In the genomic region with DNA sequence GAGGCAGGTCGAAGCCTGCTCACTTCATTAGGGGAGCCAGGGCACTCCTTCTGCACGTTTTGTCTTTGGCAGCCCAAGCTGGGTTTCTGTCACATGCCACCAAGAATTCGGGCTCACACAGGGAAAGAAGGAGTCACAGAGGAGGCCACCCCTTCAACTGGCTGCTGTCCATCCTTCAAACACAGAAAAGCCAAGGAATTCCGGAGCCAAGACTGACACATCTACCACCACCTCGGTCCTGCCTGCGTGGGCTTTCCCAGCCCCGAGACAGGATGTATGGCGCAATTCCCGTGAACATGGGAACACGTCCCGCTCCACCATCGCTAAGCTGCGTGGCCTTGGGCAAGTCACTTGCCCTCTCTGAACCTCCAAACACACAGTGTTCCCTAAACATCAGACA, we compare ENCODE assay signal across 13 cellular contexts.
DNase-seq lines count a peak whose midpoint lies in the region; ATAC-seq and TF ChIP-seq lines count a peak whose summit lies in the region.
"Had no signal": no experiment of that assay in that cellular context is flagged by ENCODE, and none has a peak within 500 bp of the region (broad histone marks: within the 10 kb centered on the region; RNA-seq: fewer than 3 reads in every experiment).

No MANE protein-coding gene starts in this region.

- TF ChIP-seq EP300 in gastroesophageal sphincter (IDR thresholded peaks at IDR 0.05) = no peak

- H3K27me3 ChIP-seq in gastroesophageal sphincter = no peaks in the 10 kb centered on the region
- no peaks in the 10 kb centered on the region for H3K27me3 ChIP-seq in gastrocnemius medialis
- H3K27me3 ChIP-seq: colonic mucosa had no signal

- in situ Hi-C loops in gastrocnemius medialis (cut with MboI; ENCODE audit: low sequenced_read_pairs in 4 of 4) = no loop called here

- peak overlapping the region; percentile 74 for H3K27ac ChIP-seq in angular gyrus (ENCODE audit: low read depth, low read length)
- H3K27ac ChIP-seq in gastroesophageal sphincter = peak overlapping the region in 3 of 4 donors; percentile 80 to 86 (median 82)
- peak overlapping the region; percentile 31 to 50 (median 39) for H3K27ac ChIP-seq in gastrocnemius medialis

- intact Hi-C loops in gastrocnemius medialis (cut with DNase I; ENCODE audit: low total_unique reads) (no loop called here), head of caudate nucleus (cut with DNase I) (no loop called here)

- H3K4me3 ChIP-seq in gastroesophageal sphincter (no peak overlapping the region), gastrocnemius medialis (no peak overlapping the region)
- H3K4me3 ChIP-seq: colonic mucosa had no signal

- DNase-seq in CD1c-positive myeloid dendritic cell (ENCODE audit: extremely low spot score) (peak; percentile 24), gastrocnemius medialis (no peak), head of caudate nucleus (no peak), mucosa of gallbladder (ENCODE audit: low spot score) (no peak)
- DNase-seq: colonic mucosa; naive thymus-derived CD4-positive, alpha-beta T cell; NCI-H1930; T1000 had no signal

- ATAC-seq in gastroesophageal sphincter (no peak), gastrocnemius medialis (no peak), HG03039 (IDR thresholded peaks at IDR 0.05; ENCODE audit: unreplicated experiment) (no peak), GM21360 (IDR thresholded peaks at IDR 0.05; ENCODE audit: unreplicated experiment) (no peak)
- ATAC-seq: naive thymus-derived CD4-positive, alpha-beta T cell; stimulated activated naive CD8-positive, alpha-beta T cell treated with anti-CD3 and anti-CD28 coated beads, Interleukin-15, Interleukin-2, amounts not matched to agents 100 U/mL and 50 U/mL, for 24 hours had no signal

- H3K9me3 ChIP-seq in gastroesophageal sphincter (no peaks in the 10 kb centered on the region), gastrocnemius medialis (no peaks in the 10 kb centered on the region)
- H3K9me3 ChIP-seq: colonic mucosa had no signal

- peaks cover 8 to 96% (median 69%) of the 10 kb centered on the region in 3 donors for H3K4me1 ChIP-seq in gastroesophageal sphincter
- H3K4me1 ChIP-seq in gastrocnemius medialis = peaks cover 51 to 53% of the 10 kb centered on the region in 2 donors

- TF ChIP-seq POLR2A in gastroesophageal sphincter (IDR thresholded peaks at IDR 0.05) (no peak), gastrocnemius medialis (IDR thresholded peaks at IDR 0.05) (no peak)

- TF ChIP-seq CTCF in gastroesophageal sphincter (IDR thresholded peaks at IDR 0.05) = no peak
- no peak for TF ChIP-seq CTCF in gastrocnemius medialis (IDR thresholded peaks at IDR 0.05 in 4 of 5, conservative IDR thresholded peaks at IDR 0.05 in 1 of 5)

- WGBS in gastroesophageal sphincter (ENCODE audit: low coverage in 1 of 2), 2 donors = 100% methylated on average over 1 of the region's 13 CpGs; no CpG with 5 or more reads in 1 of the 2 donors

- peaks cover 0 to 19% of the 10 kb centered on the region in 2 donors for H3K36me3 ChIP-seq in gastroesophageal sphincter
- H3K36me3 ChIP-seq in gastrocnemius medialis = peaks cover 0 to 12% of the 10 kb centered on the region in 2 donors
- H3K36me3 ChIP-seq: colonic mucosa had no signal
